ENCODE assay signal across 1 cellular context in genomic region chr14:74898694-74899093, GRCh38.
TF ChIP-seq lines count a peak whose summit lies in the region.

No MANE protein-coding gene starts in this region.

TF ChIP-seq in HepG2, 621 proteins besides CTCF, POLR2A, EP300 and RAD21 (continued from another document and continues in another):
- no peak for TF ChIP-seq HNF1A (IDR thresholded peaks at IDR 0.05; ENCODE audit: low read depth)
- TF ChIP-seq HNF1A (CRISPR knock-in tag; IDR thresholded peaks at IDR 0.05; ENCODE audit: borderline replicate concordance) = no peak
- peak; percentile 50; the same call in 1 of the 2 replicates for TF ChIP-seq ZNF770 (CRISPR knock-in tag; IDR thresholded peaks at IDR 0.05)
- TF ChIP-seq, protein P1, sequence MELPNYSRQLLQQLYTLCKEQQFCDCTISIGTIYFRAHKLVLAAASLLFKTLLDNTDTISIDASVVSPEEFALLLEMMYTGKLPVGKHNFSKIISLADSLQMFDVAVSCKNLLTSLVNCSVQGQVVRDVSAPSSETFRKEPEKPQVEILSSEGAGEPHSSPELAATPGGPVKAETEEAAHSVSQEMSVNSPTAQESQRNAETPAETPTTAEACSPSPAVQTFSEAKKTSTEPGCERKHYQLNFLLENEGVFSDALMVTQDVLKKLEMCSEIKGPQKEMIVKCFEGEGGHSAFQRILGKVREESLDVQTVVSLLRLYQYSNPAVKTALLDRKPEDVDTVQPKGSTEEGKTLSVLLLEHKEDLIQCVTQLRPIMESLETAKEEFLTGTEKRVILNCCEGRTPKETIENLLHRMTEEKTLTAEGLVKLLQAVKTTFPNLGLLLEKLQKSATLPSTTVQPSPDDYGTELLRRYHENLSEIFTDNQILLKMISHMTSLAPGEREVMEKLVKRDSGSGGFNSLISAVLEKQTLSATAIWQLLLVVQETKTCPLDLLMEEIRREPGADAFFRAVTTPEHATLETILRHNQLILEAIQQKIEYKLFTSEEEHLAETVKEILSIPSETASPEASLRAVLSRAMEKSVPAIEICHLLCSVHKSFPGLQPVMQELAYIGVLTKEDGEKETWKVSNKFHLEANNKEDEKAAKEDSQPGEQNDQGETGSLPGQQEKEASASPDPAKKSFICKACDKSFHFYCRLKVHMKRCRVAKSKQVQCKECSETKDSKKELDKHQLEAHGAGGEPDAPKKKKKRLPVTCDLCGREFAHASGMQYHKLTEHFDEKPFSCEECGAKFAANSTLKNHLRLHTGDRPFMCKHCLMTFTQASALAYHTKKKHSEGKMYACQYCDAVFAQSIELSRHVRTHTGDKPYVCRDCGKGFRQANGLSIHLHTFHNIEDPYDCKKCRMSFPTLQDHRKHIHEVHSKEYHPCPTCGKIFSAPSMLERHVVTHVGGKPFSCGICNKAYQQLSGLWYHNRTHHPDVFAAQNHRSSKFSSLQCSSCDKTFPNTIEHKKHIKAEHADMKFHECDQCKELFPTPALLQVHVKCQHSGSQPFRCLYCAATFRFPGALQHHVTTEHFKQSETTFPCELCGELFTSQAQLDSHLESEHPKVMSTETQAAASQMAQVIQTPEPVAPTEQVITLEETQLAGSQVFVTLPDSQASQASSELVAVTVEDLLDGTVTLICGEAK (IDR thresholded peaks at IDR 0.05) = no peak
- TF ChIP-seq, protein P1 (CRISPR knock-in tag; IDR thresholded peaks at IDR 0.05) = peak; percentile 67; the same call in 1 of the 2 replicates
- 0 out of 2 replicates have a peak, but pooled peaks have one; percentile 52 for TF ChIP-seq SNAPC2 (CRISPR knock-in tag; IDR thresholded peaks at IDR 0.05)
- peak; percentile 89 for TF ChIP-seq ZNF501 (CRISPR knock-in tag; IDR thresholded peaks at IDR 0.05)
- no peak for TF ChIP-seq TRAFD1 (CRISPR knock-in tag; IDR thresholded peaks at IDR 0.05; ENCODE audit: borderline replicate concordance)
- TF ChIP-seq ZNF3 (CRISPR knock-in tag; IDR thresholded peaks at IDR 0.05) = no peak
- TF ChIP-seq THYN1 (CRISPR knock-in tag; IDR thresholded peaks at IDR 0.05; ENCODE audit: borderline replicate concordance, low read depth) = no peak
- no peak for TF ChIP-seq CEBPB (IDR thresholded peaks at IDR 0.05; ENCODE audit: borderline replicate concordance, low read depth, low read length)
- TF ChIP-seq, protein P2, sequence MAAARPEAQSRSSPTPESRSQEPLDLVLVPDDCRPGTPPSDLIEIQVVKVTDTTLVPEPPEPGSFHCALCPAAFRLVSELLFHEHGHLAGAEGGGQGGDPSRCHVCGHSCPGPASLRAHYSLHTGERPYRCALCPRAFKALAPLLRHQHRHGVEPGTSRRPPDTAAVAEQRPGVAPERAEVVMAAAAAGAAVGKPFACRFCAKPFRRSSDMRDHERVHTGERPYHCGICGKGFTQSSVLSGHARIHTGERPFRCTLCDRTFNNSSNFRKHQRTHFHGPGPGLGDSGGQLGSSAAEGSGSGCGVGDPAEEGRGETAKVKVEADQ (CRISPR knock-in tag; IDR thresholded peaks at IDR 0.05; ENCODE audit: borderline replicate concordance) = peak; percentile 93; the same call in 1 of the 2 replicates
- TF ChIP-seq KMT2B (CRISPR knock-in tag; IDR thresholded peaks at IDR 0.05) = no peak
- 0 out of 2 replicates have a peak, but pooled peaks have one; percentile 43 for TF ChIP-seq ZSCAN5A (CRISPR knock-in tag; IDR thresholded peaks at IDR 0.05; ENCODE audit: borderline replicate concordance)
- TF ChIP-seq, protein P3, sequence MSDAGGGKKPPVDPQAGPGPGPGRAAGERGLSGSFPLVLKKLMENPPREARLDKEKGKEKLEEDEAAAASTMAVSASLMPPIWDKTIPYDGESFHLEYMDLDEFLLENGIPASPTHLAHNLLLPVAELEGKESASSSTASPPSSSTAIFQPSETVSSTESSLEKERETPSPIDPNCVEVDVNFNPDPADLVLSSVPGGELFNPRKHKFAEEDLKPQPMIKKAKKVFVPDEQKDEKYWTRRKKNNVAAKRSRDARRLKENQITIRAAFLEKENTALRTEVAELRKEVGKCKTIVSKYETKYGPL (CRISPR knock-in tag; IDR thresholded peaks at IDR 0.05) = no peak
- 0 out of 2 replicates have a peak, but pooled peaks have one; percentile 44 for TF ChIP-seq ZBED4 (CRISPR knock-in tag; IDR thresholded peaks at IDR 0.05; ENCODE audit: borderline replicate concordance)
- TF ChIP-seq MXI1 (IDR thresholded peaks at IDR 0.05; ENCODE audit: borderline replicate concordance, low read depth, low read length) = peak; percentile 100
- TF ChIP-seq ZBTB20 (CRISPR knock-in tag; IDR thresholded peaks at IDR 0.05; ENCODE audit: borderline replicate concordance, low read depth) = peak; percentile 65; the same call in 1 of the 2 replicates
